In genomic region chr1:61973100-61973837, GRCh38 we compare ENCODE assay signal across 1 cellular context.
TF ChIP-seq lines count a peak whose summit lies in the region.

No MANE protein-coding gene starts in this region.

TF ChIP-seq in HepG2, 621 proteins besides CTCF, POLR2A, EP300 and RAD21 (continued from another document):
- TF ChIP-seq THAP9 (CRISPR knock-in tag; IDR thresholded peaks at IDR 0.05; ENCODE audit: borderline replicate concordance) = no peak
- no peak for TF ChIP-seq ETV6 (CRISPR knock-in tag; conservative IDR thresholded peaks at IDR 0.05)
- TF ChIP-seq ZNF616 (CRISPR knock-in tag; IDR thresholded peaks at IDR 0.05; ENCODE audit: low read depth) = no peak
- no peak for TF ChIP-seq ZNF30 (CRISPR knock-in tag; IDR thresholded peaks at IDR 0.05)
- no peak for TF ChIP-seq STAG1 (CRISPR knock-in tag; IDR thresholded peaks at IDR 0.05)
- no peak for TF ChIP-seq ZNF121 (CRISPR knock-in tag; IDR thresholded peaks at IDR 0.05)
- no peak for TF ChIP-seq GMEB1 (CRISPR knock-in tag; IDR thresholded peaks at IDR 0.05; ENCODE audit: borderline replicate concordance)
- TF ChIP-seq U2AF1 (optimal IDR thresholded peaks at IDR 0.05; ENCODE audit: low read depth, low read length) = no peak
